ENCODE assay signal across 15 cellular contexts in the genomic region with DNA sequence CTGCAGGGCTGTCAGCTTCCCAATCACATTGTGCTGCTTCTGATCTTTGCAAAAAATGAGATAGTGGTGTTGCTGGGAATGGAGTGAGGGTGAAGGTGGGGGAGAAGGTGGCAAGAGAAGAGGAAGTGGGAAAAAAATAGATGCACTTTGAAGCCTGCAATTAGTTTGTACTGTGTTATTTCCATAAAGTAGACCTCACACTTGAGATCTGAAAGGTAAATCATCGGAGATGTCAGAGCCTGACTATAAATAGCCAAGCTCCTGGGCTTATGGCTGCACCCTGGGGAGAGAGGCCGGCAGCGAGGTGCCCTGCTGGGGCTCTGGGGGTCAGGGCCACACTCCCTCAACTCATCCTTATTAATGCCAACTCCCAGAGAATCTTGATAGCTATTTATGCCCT.
A peak's percentile ranks its signal among the peaks of the same experiment; 100 is the strongest.
DNase-seq lines count a peak whose midpoint lies in the region; TF ChIP-seq lines count a peak whose summit lies in the region.
"Had no signal": no experiment of that assay in that cellular context is flagged by ENCODE, and none has a peak within 500 bp of the region (broad histone marks: within the 10 kb centered on the region; RNA-seq: fewer than 3 reads in every experiment).

No MANE protein-coding gene starts in this region.

- DNase-seq in NCI-H1436 (lab: John Stamatoyannopoulos, UW) = peak; percentile 13
- no peak for DNase-seq in NCI-H1436 treated with DMSO at 0.1 percent for 48 hours (lab: John Stamatoyannopoulos, UW)
- peak; percentile 52 for DNase-seq in NCI-H146 treated with DMSO at 0.1 percent for 48 hours (lab: John Stamatoyannopoulos, UW; ENCODE audit: unreplicated experiment)
- DNase-seq in WERI-Rb-1 = peak; percentile 21
- DNase-seq in kidney glomerular epithelial cell (lab: John Stamatoyannopoulos, UW) = no peak
- no peak for DNase-seq in HPDE6-E6E7 (ENCODE audit: extremely low spot score)
- DNase-seq in HK-2 (ENCODE audit: unreplicated experiment) = no peak
- DNase-seq: CD8-positive, alpha-beta T cell; DMS153; DND-41; GDM1; GOT3; H9 had no signal

- TF ChIP-seq CTCF in HEK293 (tag by site-specific recombination; IDR thresholded peaks at IDR 0.05) = no peak
- no peak for TF ChIP-seq CTCF in WERI-Rb-1 (IDR thresholded peaks at IDR 0.05; ENCODE audit: low read depth, low read length)

- H3K4me3 ChIP-seq in HEK293 (ENCODE audit: low read depth, low read length) = no peak overlapping the region
- H3K4me3 ChIP-seq in WERI-Rb-1 (ENCODE audit: low read depth, low read length) = no peak overlapping the region

- CTCF ChIA-PET in HEK293 (lab: Yijun Ruan, JAX) = no interaction called here

- no peaks in the 10 kb centered on the region for H3K4me1 ChIP-seq in HEK293 (ENCODE audit: control insufficient read depth, insufficient read depth, low read length)

- POLR2A ChIA-PET in HEK293 (lab: Yijun Ruan, JAX) = no interaction called here

- no peaks in the 10 kb centered on the region for H3K27me3 ChIP-seq in WERI-Rb-1 (ENCODE audit: insufficient read depth, low read depth, severe bottlenecking)

- H3K36me3 ChIP-seq in HEK293 (ENCODE audit: control insufficient read depth in 2 of 2, insufficient read depth in 1 of 2, low read length in 2 of 2) (no peaks in the 10 kb centered on the region), WERI-Rb-1 (no peaks in the 10 kb centered on the region)

- H3K9me3 ChIP-seq in HEK293 (ENCODE audit: control insufficient read depth, insufficient read depth, low read depth, low read length) (no peaks in the 10 kb centered on the region), WERI-Rb-1 (ENCODE audit: severe bottlenecking) (no peaks in the 10 kb centered on the region)

- no peak overlapping the region for H3K27ac ChIP-seq in HEK293 (ENCODE audit: extremely low read depth, low read depth, low read length)
- H3K27ac ChIP-seq in WERI-Rb-1 = peak overlapping the region; percentile 65
- H3K27ac ChIP-seq: 22Rv1 had no signal

TF ChIP-seq in HEK293, 187 proteins besides CTCF, POLR2A, EP300 and RAD21:
- no peak for TF ChIP-seq TRIM28 (IDR thresholded peaks at IDR 0.05; ENCODE audit: borderline replicate concordance, low read length)
- no peak for TF ChIP-seq SETDB1 (IDR thresholded peaks at IDR 0.05; ENCODE audit: insufficient read length, low read length)
- no peak for TF ChIP-seq ZNF292 (tag by site-specific recombination; IDR thresholded peaks at IDR 0.05; ENCODE audit: borderline replicate concordance, low read depth)
- TF ChIP-seq EGR2 (tag by site-specific recombination; IDR thresholded peaks at IDR 0.05; ENCODE audit: low read depth) = no peak
- TF ChIP-seq SP7 (tag by site-specific recombination; IDR thresholded peaks at IDR 0.05) = peak; percentile 79
- TF ChIP-seq, protein P1, sequence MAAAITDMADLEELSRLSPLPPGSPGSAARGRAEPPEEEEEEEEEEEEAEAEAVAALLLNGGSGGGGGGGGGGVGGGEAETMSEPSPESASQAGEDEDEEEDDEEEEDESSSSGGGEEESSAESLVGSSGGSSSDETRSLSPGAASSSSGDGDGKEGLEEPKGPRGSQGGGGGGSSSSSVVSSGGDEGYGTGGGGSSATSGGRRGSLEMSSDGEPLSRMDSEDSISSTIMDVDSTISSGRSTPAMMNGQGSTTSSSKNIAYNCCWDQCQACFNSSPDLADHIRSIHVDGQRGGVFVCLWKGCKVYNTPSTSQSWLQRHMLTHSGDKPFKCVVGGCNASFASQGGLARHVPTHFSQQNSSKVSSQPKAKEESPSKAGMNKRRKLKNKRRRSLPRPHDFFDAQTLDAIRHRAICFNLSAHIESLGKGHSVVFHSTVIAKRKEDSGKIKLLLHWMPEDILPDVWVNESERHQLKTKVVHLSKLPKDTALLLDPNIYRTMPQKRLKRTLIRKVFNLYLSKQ (tag by site-specific recombination; IDR thresholded peaks at IDR 0.05; ENCODE audit: borderline replicate concordance) = no peak
- TF ChIP-seq ZEB2 (tag by site-specific recombination; IDR thresholded peaks at IDR 0.05) = no peak
- no peak for TF ChIP-seq ZNF596 (tag by site-specific recombination; IDR thresholded peaks at IDR 0.05)
- no peak for TF ChIP-seq ZNF530 (tag by site-specific recombination; IDR thresholded peaks at IDR 0.05; ENCODE audit: low read depth)
- no peak for TF ChIP-seq ZBTB49 (tag by site-specific recombination; IDR thresholded peaks at IDR 0.05; ENCODE audit: low read depth)
- no peak for TF ChIP-seq MYNN (tag by site-specific recombination; IDR thresholded peaks at IDR 0.05; ENCODE audit: borderline replicate concordance)
- no peak for TF ChIP-seq ZNF19 (tag by site-specific recombination; IDR thresholded peaks at IDR 0.05; ENCODE audit: low read depth)
- TF ChIP-seq ZIC2 (tag by site-specific recombination; IDR thresholded peaks at IDR 0.05) = peak; percentile 18; the same call in 1 of the 2 replicates
- no peak for TF ChIP-seq REPIN1 (tag by site-specific recombination; IDR thresholded peaks at IDR 0.05; ENCODE audit: low read depth)
TF ChIP-seq in HEK293: peak in this region for 2.

Comparison
In these comparisons a context has a peak if more than half of its experiments do, and no peak if none do; other contexts are left out.
1. DNase-seq: peak in NCI-H1436 (single experiment), NCI-H146 treated with DMSO at 0.1 percent for 48 hours (single experiment) and WERI-Rb-1 (single experiment); none in NCI-H1436 treated with DMSO at 0.1 percent for 48 hours (single experiment), kidney glomerular epithelial cell (single experiment), HPDE6-E6E7 (single experiment) and HK-2 (single experiment).